Comparison of ENCODE assay signal across 8 cellular contexts in genomic region chr17:45052052-45052772, GRCh38. TPM values are rescaled to one million over a fixed set of nuclear protein-coding genes. Genes with fewer than 3 reads are reported as not detected.
DNase-seq lines count a peak whose midpoint lies in the region; ATAC-seq and TF ChIP-seq lines count a peak whose summit lies in the region.

No MANE protein-coding gene starts in this region.

- CTCF ChIA-PET in Calu3 (lab: Charles Lee): interaction anchor here (0.6 to 1.4 kb wide), 3 partner anchors 9 to 1123 kb away, joined by 4 to 6 read pairs (median 4); partner anchors contain the start of gene NMT1

- H3K27me3 Mint-ChIP-seq in Calu3 (ENCODE audit: unreplicated experiment): no peaks in the 10 kb centered on the region

- H3K36me3 Mint-ChIP-seq in Calu3 (ENCODE audit: insufficient read depth, unreplicated experiment): peaks cover 36% of the 10 kb centered on the region

- H3K4me1 Mint-ChIP-seq in Calu3 (ENCODE audit: low read depth, unreplicated experiment): peaks cover 12% of the 10 kb centered on the region

- intact Hi-C loops in Calu3 (cut with micrococcal nuclease; ENCODE audit: unreplicated experiment): loop anchor here (5.0 kb wide), 1 partner anchor 80 kb away; the partner anchor contains the start of gene PLCD3

- DNase-seq in Calu3 (peak; percentile 44), LHCN-M2 (ENCODE audit: low read depth) (peak; percentile 49), astrocyte of the hippocampus (ENCODE audit: low read depth, low spot score) (peak; percentile 26), iPS-NIHi11 (ENCODE audit: low spot score) (peak; percentile 57), kidney glomerular epithelial cell (lab: John Stamatoyannopoulos, UW) (no peak)
- peak; percentile 9 for DNase-seq in stimulated activated CD4-positive, alpha-beta T cell treated with anti-CD3 and anti-CD28 coated beads, Interleukin-12 subunit alpha, Interleukin-12 subunit beta, amount 100 ng/mL, for 4 hours

- ATAC-seq in SK-N-SH treated with all-trans-retinoic acid at 6 μM for 48 hours (no peak), GM18861 (IDR thresholded peaks at IDR 0.05; ENCODE audit: unreplicated experiment) (no peak)

- no peak for TF ChIP-seq CTCF in Calu3 (IDR thresholded peaks at IDR 0.05; ENCODE audit: unreplicated experiment)

- no peaks in the 10 kb centered on the region for H3K9me3 Mint-ChIP-seq in Calu3 (ENCODE audit: low read depth, unreplicated experiment)

- peak overlapping the region; percentile 84 for H3K4me3 Mint-ChIP-seq in Calu3 (ENCODE audit: low read depth, unreplicated experiment)

- peak overlapping the region; percentile 69 for H3K27ac Mint-ChIP-seq in Calu3 (ENCODE audit: unreplicated experiment)

- TSS peak; percentile 94 for BruUV-seq in Calu3 (replicated peaks; lab: Mats Ljungman, UMichigan)

TF ChIP-seq in SK-N-SH treated with all-trans-retinoic acid at 6 μM for 48 hours, 23 proteins besides CTCF, POLR2A, EP300 and RAD21:
- TF ChIP-seq ZNF70 (CRISPR knock-in tag; IDR thresholded peaks at IDR 0.05) (no peak), RARB (CRISPR knock-in tag; IDR thresholded peaks at IDR 0.05) (0 out of 2 replicates have a peak, but pooled peaks have one; percentile 33), ARNTL (CRISPR knock-in tag; IDR thresholded peaks at IDR 0.05; ENCODE audit: borderline replicate concordance, low read depth) (no peak), ISL1 (CRISPR knock-in tag; IDR thresholded peaks at IDR 0.05) (no peak), CSDC2 (CRISPR knock-in tag; IDR thresholded peaks at IDR 0.05) (no peak), PPARA (CRISPR knock-in tag; IDR thresholded peaks at IDR 0.05; ENCODE audit: borderline replicate concordance) (no peak), GLIS3 (CRISPR knock-in tag; IDR thresholded peaks at IDR 0.05) (0 out of 2 replicates have a peak, but pooled peaks have one; percentile 12)

RNA-seq across cellular contexts. Expression of gene DCAKD, which starts 0.8 kb away (rescaled TPM):
- total RNA-seq in Calu3 (2022): 20.5 and 21.7 TPM in 2 replicates
- total RNA-seq in LHCN-M2 (2014; rRNA removed): 72.7 and 87.9 TPM in 2 replicates
- polyA plus RNA-seq in LHCN-M2 (2012): 37.9 TPM

RNA-seq across cellular contexts. Expression of gene NMT1, which starts 8.9 kb away (rescaled TPM):
- total RNA-seq in Calu3 (2022) (185 and 216 TPM in 2 replicates), LHCN-M2 (2014; rRNA removed) (80.8 and 89.8 TPM in 2 replicates)
- polyA plus RNA-seq in LHCN-M2 (2012): 75.6 TPM
